Comparison of ENCODE assay signal across 26 cellular contexts in genomic region chr15:101138086-101138660, GRCh38.
DNase-seq lines count a peak whose midpoint lies in the region; ATAC-seq and TF ChIP-seq lines count a peak whose summit lies in the region.
"Had no signal": no experiment of that assay in that cellular context is flagged by ENCODE, and none has a peak within 500 bp of the region (broad histone marks: within the 10 kb centered on the region; RNA-seq: fewer than 3 reads in every experiment).

No MANE protein-coding gene starts in this region.

- no peak for DNase-seq in activated naive CD8-positive, alpha-beta T cell treated with anti-CD3 and anti-CD28 coated beads, Interleukin-2, amount 10 ng/mL, durations not matched to agents 7 days and 5 days
- no peak for DNase-seq in activated naive CD8-positive, alpha-beta T cell treated with anti-CD3 and anti-CD28 coated beads, Interleukin-2, amount 50 U/mL, for 24 hours
- DNase-seq in T-helper 17 cell (no peak), mesenchymal stem cell (no peak), right lobe of liver (no peak), NCI-H82 (lab: John Stamatoyannopoulos, UW) (no peak), amygdala (lab: John Stamatoyannopoulos, UW) (no peak)
- DNase-seq: activated CD4-positive, alpha-beta T cell treated with anti-CD3 and anti-CD28 coated beads for 4 hours; activated naive CD4-positive, alpha-beta T cell; DMS 273 treated with DMSO at 0.1 percent for 48 hours; esophagus squamous epithelium; foreskin keratinocyte; head of caudate nucleus; KG1; left ventricle myocardium superior; naive B cell; NCI-H1417; NCI-H2029; NCI-H526; ovary; PC-9; stimulated activated naive CD4-positive, alpha-beta T cell treated with Interleukin-2 at 50 U/mL for 16 hours; T-helper 9 cell had no signal

- H3K4me2 ChIP-seq in mesenchymal stem cell (ENCODE audit: low read length, poor library complexity, severe bottlenecking) = no peak overlapping the region
- H3K4me2 ChIP-seq: PC-9 had no signal

- no peak for TF ChIP-seq CTCF in right lobe of liver (IDR thresholded peaks at IDR 0.05)

- H3K36me3 Mint-ChIP-seq in activated naive CD8-positive, alpha-beta T cell treated with anti-CD3 and anti-CD28 coated beads, Interleukin-2, amount 10 ng/mL, durations not matched to agents 7 days and 5 days = peaks cover 4% of the 10 kb centered on the region
- no peaks in the 10 kb centered on the region for H3K36me3 Mint-ChIP-seq in activated naive CD8-positive, alpha-beta T cell treated with anti-CD3 and anti-CD28 coated beads, Interleukin-2, amount 50 U/mL, for 24 hours (ENCODE audit: low read depth)
- no peaks in the 10 kb centered on the region for H3K36me3 Mint-ChIP-seq in T-helper 17 cell (ENCODE audit: low read depth)
- H3K36me3 Mint-ChIP-seq: naive B cell had no signal

- H3K79me1 ChIP-seq in mesenchymal stem cell (replicated peaks; ENCODE audit: low read length, poor library complexity, severe bottlenecking) = no peaks in the 10 kb centered on the region

- H3K27me3 ChIP-seq in mesenchymal stem cell (ENCODE audit: control insufficient read depth in 1 of 2, insufficient read depth in 1 of 2, low read length in 2 of 2) (peaks cover 0 to 12% of the 10 kb centered on the region in 2 experiments), right lobe of liver (no peaks in the 10 kb centered on the region)
- H3K27me3 ChIP-seq: esophagus squamous epithelium, foreskin keratinocyte, ovary had no signal

- H3K9me3 ChIP-seq in T-helper 17 cell (ENCODE audit: control insufficient read depth, low read length, poor library complexity, severe bottlenecking) = no peaks in the 10 kb centered on the region
- no peaks in the 10 kb centered on the region for H3K9me3 ChIP-seq in mesenchymal stem cell (ENCODE audit: control insufficient read depth, low read length)
- H3K9me3 ChIP-seq in right lobe of liver = no peaks in the 10 kb centered on the region
- H3K9me3 ChIP-seq: esophagus squamous epithelium, ovary had no signal

- H3K4me3 ChIP-seq in mesenchymal stem cell (ENCODE audit: insufficient read depth in 1 of 2, low read depth in 1 of 2, low read length in 2 of 2) (no peak overlapping the region), right lobe of liver (no peak overlapping the region)
- H3K4me3 ChIP-seq: esophagus squamous epithelium, ovary, PC-9, skin epidermis had no signal

- no peaks in the 10 kb centered on the region for H3K36me3 ChIP-seq in mesenchymal stem cell (ENCODE audit: control insufficient read depth in 1 of 2, insufficient read depth in 2 of 2, low read depth in 1 of 2, low read length in 2 of 2)
- H3K36me3 ChIP-seq in right lobe of liver = no peaks in the 10 kb centered on the region
- H3K36me3 ChIP-seq: esophagus squamous epithelium, ovary had no signal

- peaks cover 15% of the 10 kb centered on the region for H3K4me1 ChIP-seq in mesenchymal stem cell (ENCODE audit: control insufficient read depth, insufficient read depth, low read depth, low read length)
- no peaks in the 10 kb centered on the region for H3K4me1 ChIP-seq in right lobe of liver
- H3K4me1 ChIP-seq: foreskin keratinocyte had no signal

- no peak overlapping the region for H3K4me3 Mint-ChIP-seq in activated naive CD8-positive, alpha-beta T cell treated with anti-CD3 and anti-CD28 coated beads, Interleukin-2, amount 10 ng/mL, durations not matched to agents 7 days and 5 days
- no peak overlapping the region for H3K4me3 Mint-ChIP-seq in activated naive CD8-positive, alpha-beta T cell treated with anti-CD3 and anti-CD28 coated beads, Interleukin-2, amount 50 U/mL, for 24 hours
- H3K4me3 Mint-ChIP-seq in T-helper 17 cell = no peak overlapping the region
- H3K4me3 Mint-ChIP-seq: activated T-cell treated with anti-CD3 and anti-CD28 coated beads, Interleukin-2, amount 50 U/mL, for 72 hours had no signal

- no peak overlapping the region for H3K18ac ChIP-seq in mesenchymal stem cell (ENCODE audit: low read depth in 1 of 2, low read length in 2 of 2)

- no peak overlapping the region for H3K9ac ChIP-seq in mesenchymal stem cell (ENCODE audit: low read length)

- H4K91ac ChIP-seq in mesenchymal stem cell (ENCODE audit: low read length) = no peak overlapping the region

- H3K27me3 Mint-ChIP-seq in activated naive CD8-positive, alpha-beta T cell treated with anti-CD3 and anti-CD28 coated beads, Interleukin-2, amount 10 ng/mL, durations not matched to agents 7 days and 5 days = no peaks in the 10 kb centered on the region
- H3K27me3 Mint-ChIP-seq in activated naive CD8-positive, alpha-beta T cell treated with anti-CD3 and anti-CD28 coated beads, Interleukin-2, amount 50 U/mL, for 24 hours = no peaks in the 10 kb centered on the region
- H3K27me3 Mint-ChIP-seq in T-helper 17 cell = no peaks in the 10 kb centered on the region
- H3K27me3 Mint-ChIP-seq: B cell, naive B cell had no signal

- no peak overlapping the region for H4K8ac ChIP-seq in mesenchymal stem cell (ENCODE audit: low read length)

- no peak for TF ChIP-seq POLR2A in right lobe of liver (IDR thresholded peaks at IDR 0.05)

- no peak for ATAC-seq in activated naive CD8-positive, alpha-beta T cell treated with anti-CD3 and anti-CD28 coated beads, Interleukin-2, amount 10 ng/mL, durations not matched to agents 7 days and 5 days (ENCODE audit: low read depth)
- ATAC-seq in activated naive CD8-positive, alpha-beta T cell treated with anti-CD3 and anti-CD28 coated beads, Interleukin-2, amount 50 U/mL, for 24 hours = no peak
- ATAC-seq in T-helper 17 cell = no peak
- no peak for ATAC-seq in right lobe of liver
- ATAC-seq: foreskin keratinocyte had no signal

- no peak overlapping the region for H3K23ac ChIP-seq in mesenchymal stem cell (ENCODE audit: low read length in 2 of 2)

- H2BK15ac ChIP-seq in mesenchymal stem cell (ENCODE audit: low read depth, poor library complexity, severe bottlenecking) = no peak overlapping the region

- no peak overlapping the region for H2BK12ac ChIP-seq in mesenchymal stem cell (ENCODE audit: low read length in 2 of 2)

- 90% methylated on average over 14 of the region's 14 CpGs for WGBS in mesenchymal stem cell
- WGBS in right lobe of liver (ENCODE audit: insufficient coverage, low coverage, low lambda C conversion rate, missing lambda C conversion rate) = 88% methylated on average over 12 of the region's 14 CpGs

- H2AK5ac ChIP-seq in mesenchymal stem cell (ENCODE audit: low read length, severe bottlenecking) = peak overlapping the region; percentile 37

- peaks cover 33% of the 10 kb centered on the region for H3K4me1 Mint-ChIP-seq in activated naive CD8-positive, alpha-beta T cell treated with anti-CD3 and anti-CD28 coated beads, Interleukin-2, amount 10 ng/mL, durations not matched to agents 7 days and 5 days
- peaks cover 29% of the 10 kb centered on the region for H3K4me1 Mint-ChIP-seq in activated naive CD8-positive, alpha-beta T cell treated with anti-CD3 and anti-CD28 coated beads, Interleukin-2, amount 50 U/mL, for 24 hours
- peaks cover 23% of the 10 kb centered on the region for H3K4me1 Mint-ChIP-seq in T-helper 17 cell

- H2AFZ ChIP-seq in mesenchymal stem cell (ENCODE audit: low read depth, low read length) = no peak overlapping the region
- H2AFZ ChIP-seq: PC-9 had no signal

- H3K9me3 Mint-ChIP-seq in activated naive CD8-positive, alpha-beta T cell treated with anti-CD3 and anti-CD28 coated beads, Interleukin-2, amount 10 ng/mL, durations not matched to agents 7 days and 5 days = peaks cover 3% of the 10 kb centered on the region
- no peaks in the 10 kb centered on the region for H3K9me3 Mint-ChIP-seq in activated naive CD8-positive, alpha-beta T cell treated with anti-CD3 and anti-CD28 coated beads, Interleukin-2, amount 50 U/mL, for 24 hours

- H3K27ac ChIP-seq in mesenchymal stem cell (ENCODE audit: low read length, poor library complexity, severe bottlenecking) = no peak overlapping the region
- H3K27ac ChIP-seq in right lobe of liver = no peak overlapping the region
- H3K27ac ChIP-seq: esophagus squamous epithelium, foreskin keratinocyte, ovary, PC-9, skin epidermis had no signal

- POLR2A ChIA-PET in activated naive CD8-positive, alpha-beta T cell treated with anti-CD3 and anti-CD28 coated beads, Interleukin-2, amount 10 ng/mL, durations not matched to agents 7 days and 5 days (lab: Charles Lee) = interaction anchor here (0.5 to 1.6 kb wide), 2 partner anchors 10 to 68 kb away, joined by 4 read pairs; no protein-coding TSS in a partner anchor

- H3K14ac ChIP-seq in mesenchymal stem cell (ENCODE audit: low read length in 2 of 2) = no peak overlapping the region

- H2BK5ac ChIP-seq in mesenchymal stem cell (ENCODE audit: low read depth, low read length, poor library complexity, severe bottlenecking) = no peak overlapping the region

- intact Hi-C loops in right lobe of liver (cut with DNase I) = no loop called here

- peak overlapping the region; percentile 4 for H3K27ac Mint-ChIP-seq in activated naive CD8-positive, alpha-beta T cell treated with anti-CD3 and anti-CD28 coated beads, Interleukin-2, amount 10 ng/mL, durations not matched to agents 7 days and 5 days
- H3K27ac Mint-ChIP-seq in activated naive CD8-positive, alpha-beta T cell treated with anti-CD3 and anti-CD28 coated beads, Interleukin-2, amount 50 U/mL, for 24 hours = no peak overlapping the region
- H3K27ac Mint-ChIP-seq in T-helper 17 cell = peak overlapping the region; percentile 51
- H3K27ac Mint-ChIP-seq: activated T-cell treated with anti-CD3 and anti-CD28 coated beads, Interleukin-2, amount 50 U/mL, for 72 hours; B cell had no signal

- no peak overlapping the region for H2BK120ac ChIP-seq in mesenchymal stem cell (ENCODE audit: low read depth, low read length)

- no peak overlapping the region for H3K4ac ChIP-seq in mesenchymal stem cell (ENCODE audit: low read depth in 1 of 2, low read length in 2 of 2)
